9 cellular contexts compared by ENCODE assay signal in genomic region chr5:9544056-9544455, GRCh38. TPM values are rescaled to one million over a fixed set of nuclear protein-coding genes. Genes with fewer than 3 reads are reported as not detected.
DNase-seq lines count a peak whose midpoint lies in the region; ATAC-seq and TF ChIP-seq lines count a peak whose summit lies in the region.
"Had no signal": no experiment of that assay in that cellular context is flagged by ENCODE, and none has a peak within 500 bp of the region (broad histone marks: within the 10 kb centered on the region; RNA-seq: fewer than 3 reads in every experiment).

No MANE protein-coding gene starts in this region.

- peaks cover 0 to 5% (median 0%) of the 10 kb centered on the region in 3 donors for H3K36me3 ChIP-seq in tibial nerve

- no peak for TF ChIP-seq POLR2A in tibial nerve (IDR thresholded peaks at IDR 0.05)

- no peaks in the 10 kb centered on the region for H3K27me3 ChIP-seq in tibial nerve

- no peaks in the 10 kb centered on the region for H3K36me3 Mint-ChIP-seq in activated T-cell treated with anti-CD3 and anti-CD28 coated beads, Interleukin-2, amount 50 U/mL, for 24 hours (ENCODE audit: low read depth)

- no peaks in the 10 kb centered on the region for H3K9me3 ChIP-seq in tibial nerve

- H3K27me3 Mint-ChIP-seq in activated T-cell treated with anti-CD3 and anti-CD28 coated beads, Interleukin-2, amount 50 U/mL, for 24 hours: peaks cover 39% of the 10 kb centered on the region

- TF ChIP-seq CTCF in astrocyte of the cerebellum (IDR thresholded peaks at IDR 0.05; ENCODE audit: low read depth, low read length, missing control alignments) (no peak), tibial nerve (IDR thresholded peaks at IDR 0.05) (no peak), GM10266 (IDR thresholded peaks at IDR 0.05; ENCODE audit: control insufficient read depth, insufficient read depth, low read depth, missing control alignments) (no peak)

- H3K4me3 Mint-ChIP-seq in activated T-cell treated with anti-CD3 and anti-CD28 coated beads, Interleukin-2, amount 50 U/mL, for 24 hours: peak overlapping the region; percentile 51

- H3K27ac ChIP-seq in tibial nerve: peak overlapping the region; percentile 60 to 92 (median 80)

- in situ Hi-C loops in astrocyte of the cerebellum (cut with HindIII; ENCODE audit: low sequenced_read_pairs): no loop called here

- H3K27ac Mint-ChIP-seq in activated T-cell treated with anti-CD3 and anti-CD28 coated beads, Interleukin-2, amount 50 U/mL, for 24 hours: no peak overlapping the region

- 8 to 11% methylated on average over 6 of the region's 6 CpGs for WGBS in tibial nerve, 2 donors

- intact Hi-C loops in left colon (cut with DNase I, micrococcal nuclease): loop anchor here in 1 of 2 donors (10.0 kb wide), 1 partner anchor 179 kb away; no protein-coding TSS in a partner anchor

- H3K4me1 ChIP-seq in tibial nerve: peaks cover 0 to 49% (median 2%) of the 10 kb centered on the region in 4 donors

- no peaks in the 10 kb centered on the region for H3K9me3 Mint-ChIP-seq in activated T-cell treated with anti-CD3 and anti-CD28 coated beads, Interleukin-2, amount 50 U/mL, for 24 hours

- peak; percentile 3 for ATAC-seq in left colon

- no peak for TF ChIP-seq EP300 in tibial nerve (IDR thresholded peaks at IDR 0.05)

- H3K4me3 ChIP-seq in astrocyte of the cerebellum (ENCODE audit: low read depth, low read length): peak overlapping the region; percentile 85
- peak overlapping the region; percentile 55 to 88 (median 72) for H3K4me3 ChIP-seq in tibial nerve

- DNase-seq in activated T-cell treated with anti-CD3 and anti-CD28 coated beads, Interleukin-2, amount 50 U/mL, for 24 hours: no peak
- DNase-seq in activated T-cell treated with anti-CD3 and anti-CD28 coated beads for 4 hours: no peak
- DNase-seq in astrocyte of the cerebellum (ENCODE audit: low read depth): no peak
- DNase-seq in left colon: no peak
- no peak for DNase-seq in tibial nerve (ENCODE audit: low spot score in 2 of 2)
- no peak for DNase-seq in GM10266 (ENCODE audit: extremely low spot score)
- no peak for DNase-seq in NCI-H446 treated with DMSO at 0.1 percent for 48 hours (lab: John Stamatoyannopoulos, UW)
- DNase-seq in cerebellar cortex (ENCODE audit: low spot score): no peak

- H3K4me1 Mint-ChIP-seq in activated T-cell treated with anti-CD3 and anti-CD28 coated beads, Interleukin-2, amount 50 U/mL, for 24 hours (ENCODE audit: low read depth): peaks cover 9% of the 10 kb centered on the region

RNA-seq across cellular contexts. Expression of gene SEMA5A, which starts 1.8 kb away (rescaled TPM):
- total RNA-seq in left colon (10 to 100 TPM; 33.8 to 37.4 TPM), tibial nerve (10 to 100 TPM; 36.3 to 58.4 (median 52.6) TPM)
- total RNA-seq: activated CD8-positive, alpha-beta memory T cell treated with anti-CD3 and anti-CD28 coated beads for 36 hours had no signal
